1 cellular context compared by ENCODE assay signal in the genomic region with DNA sequence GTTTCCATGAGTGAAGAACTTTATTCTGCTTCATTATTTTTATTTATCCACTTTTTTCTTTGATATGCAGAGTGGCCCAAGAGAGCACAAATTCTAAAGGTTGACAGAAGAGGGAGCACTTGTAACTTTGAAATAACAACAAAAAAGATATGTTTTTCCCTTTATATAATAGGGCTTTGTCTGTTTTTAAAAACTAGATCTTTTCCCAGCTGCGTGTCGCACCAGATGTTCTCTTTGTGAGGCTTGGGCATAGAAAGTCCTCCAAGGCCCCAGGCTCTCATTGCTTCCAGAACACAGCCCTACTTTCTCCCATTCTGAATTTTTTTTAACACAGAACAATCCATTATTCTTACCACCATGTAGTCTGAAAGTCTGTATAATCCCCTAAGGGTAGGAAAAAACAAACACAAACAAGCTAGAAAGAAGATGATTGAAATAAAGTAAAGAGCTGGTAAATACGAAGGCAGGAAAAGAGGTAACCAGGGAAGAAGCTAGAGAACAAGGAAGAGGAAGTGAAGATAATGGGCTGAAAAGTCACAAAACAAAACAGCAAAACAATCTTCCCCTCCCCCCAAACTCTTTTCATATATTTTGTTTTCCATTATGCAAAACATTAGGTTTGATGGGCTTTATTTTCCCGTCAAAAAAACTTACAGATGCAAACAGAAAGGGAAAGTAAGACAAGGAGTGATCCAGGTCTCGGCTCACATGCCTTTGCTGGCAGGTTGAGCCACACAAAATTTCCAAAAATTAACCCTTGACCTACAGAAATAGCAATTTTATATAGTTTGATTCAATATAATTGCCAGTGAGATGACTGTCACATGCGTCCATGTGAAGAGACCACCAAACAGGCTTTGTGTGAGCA.
TF ChIP-seq lines count a peak whose summit lies in the region.

No MANE protein-coding gene starts in this region.

TF ChIP-seq in GM23338, 12 proteins besides CTCF, POLR2A, EP300 and RAD21 (continued from another document):
- TF ChIP-seq, protein P1, sequence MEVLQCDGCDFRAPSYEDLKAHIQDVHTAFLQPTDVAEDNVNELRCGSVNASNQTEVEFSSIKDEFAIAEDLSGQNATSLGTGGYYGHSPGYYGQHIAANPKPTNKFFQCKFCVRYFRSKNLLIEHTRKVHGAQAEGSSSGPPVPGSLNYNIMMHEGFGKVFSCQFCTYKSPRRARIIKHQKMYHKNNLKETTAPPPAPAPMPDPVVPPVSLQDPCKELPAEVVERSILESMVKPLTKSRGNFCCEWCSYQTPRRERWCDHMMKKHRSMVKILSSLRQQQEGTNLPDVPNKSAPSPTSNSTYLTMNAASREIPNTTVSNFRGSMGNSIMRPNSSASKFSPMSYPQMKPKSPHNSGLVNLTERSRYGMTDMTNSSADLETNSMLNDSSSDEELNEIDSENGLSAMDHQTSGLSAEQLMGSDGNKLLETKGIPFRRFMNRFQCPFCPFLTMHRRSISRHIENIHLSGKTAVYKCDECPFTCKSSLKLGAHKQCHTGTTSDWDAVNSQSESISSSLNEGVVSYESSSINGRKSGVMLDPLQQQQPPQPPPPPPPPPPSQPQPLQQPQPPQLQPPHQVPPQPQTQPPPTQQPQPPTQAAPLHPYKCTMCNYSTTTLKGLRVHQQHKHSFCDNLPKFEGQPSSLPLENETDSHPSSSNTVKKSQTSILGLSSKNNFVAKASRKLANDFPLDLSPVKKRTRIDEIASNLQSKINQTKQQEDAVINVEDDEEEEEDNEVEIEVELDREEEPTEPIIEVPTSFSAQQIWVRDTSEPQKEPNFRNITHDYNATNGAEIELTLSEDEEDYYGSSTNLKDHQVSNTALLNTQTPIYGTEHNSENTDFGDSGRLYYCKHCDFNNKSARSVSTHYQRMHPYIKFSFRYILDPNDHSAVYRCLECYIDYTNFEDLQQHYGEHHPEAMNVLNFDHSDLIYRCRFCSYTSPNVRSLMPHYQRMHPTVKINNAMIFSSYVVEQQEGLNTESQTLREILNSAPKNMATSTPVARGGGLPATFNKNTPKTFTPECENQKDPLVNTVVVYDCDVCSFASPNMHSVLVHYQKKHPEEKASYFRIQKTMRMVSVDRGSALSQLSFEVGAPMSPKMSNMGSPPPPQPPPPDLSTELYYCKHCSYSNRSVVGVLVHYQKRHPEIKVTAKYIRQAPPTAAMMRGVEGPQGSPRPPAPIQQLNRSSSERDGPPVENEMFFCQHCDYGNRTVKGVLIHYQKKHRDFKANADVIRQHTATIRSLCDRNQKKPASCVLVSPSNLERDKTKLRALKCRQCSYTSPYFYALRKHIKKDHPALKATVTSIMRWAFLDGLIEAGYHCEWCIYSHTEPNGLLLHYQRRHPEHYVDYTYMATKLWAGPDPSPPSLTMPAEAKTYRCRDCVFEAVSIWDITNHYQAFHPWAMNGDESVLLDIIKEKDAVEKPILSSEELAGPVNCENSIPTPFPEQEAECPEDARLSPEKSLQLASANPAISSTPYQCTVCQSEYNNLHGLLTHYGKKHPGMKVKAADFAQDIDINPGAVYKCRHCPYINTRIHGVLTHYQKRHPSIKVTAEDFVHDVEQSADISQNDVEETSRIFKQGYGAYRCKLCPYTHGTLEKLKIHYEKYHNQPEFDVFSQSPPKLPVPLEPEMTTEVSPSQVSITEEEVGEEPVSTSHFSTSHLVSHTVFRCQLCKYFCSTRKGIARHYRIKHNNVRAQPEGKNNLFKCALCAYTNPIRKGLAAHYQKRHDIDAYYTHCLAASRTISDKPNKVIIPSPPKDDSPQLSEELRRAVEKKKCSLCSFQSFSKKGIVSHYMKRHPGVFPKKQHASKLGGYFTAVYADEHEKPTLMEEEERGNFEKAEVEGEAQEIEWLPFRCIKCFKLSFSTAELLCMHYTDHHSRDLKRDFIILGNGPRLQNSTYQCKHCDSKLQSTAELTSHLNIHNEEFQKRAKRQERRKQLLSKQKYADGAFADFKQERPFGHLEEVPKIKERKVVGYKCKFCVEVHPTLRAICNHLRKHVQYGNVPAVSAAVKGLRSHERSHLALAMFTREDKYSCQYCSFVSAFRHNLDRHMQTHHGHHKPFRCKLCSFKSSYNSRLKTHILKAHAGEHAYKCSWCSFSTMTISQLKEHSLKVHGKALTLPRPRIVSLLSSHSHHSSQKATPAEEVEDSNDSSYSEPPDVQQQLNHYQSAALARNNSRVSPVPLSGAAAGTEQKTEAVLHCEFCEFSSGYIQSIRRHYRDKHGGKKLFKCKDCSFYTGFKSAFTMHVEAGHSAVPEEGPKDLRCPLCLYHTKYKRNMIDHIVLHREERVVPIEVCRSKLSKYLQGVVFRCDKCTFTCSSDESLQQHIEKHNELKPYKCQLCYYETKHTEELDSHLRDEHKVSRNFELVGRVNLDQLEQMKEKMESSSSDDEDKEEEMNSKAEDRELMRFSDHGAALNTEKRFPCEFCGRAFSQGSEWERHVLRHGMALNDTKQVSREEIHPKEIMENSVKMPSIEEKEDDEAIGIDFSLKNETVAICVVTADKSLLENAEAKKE (CRISPR knock-in tag; IDR thresholded peaks at IDR 0.05): no peak
- TF ChIP-seq ZNF331 (CRISPR knock-in tag; IDR thresholded peaks at IDR 0.05; ENCODE audit: low read depth) (no peak), EZH2 (IDR thresholded peaks at IDR 0.05; ENCODE audit: low read depth, unreplicated experiment) (no peak), EZH2phosphoT487 (IDR thresholded peaks at IDR 0.05; ENCODE audit: unreplicated experiment) (no peak)
